9 cellular contexts compared by ENCODE assay signal in the genomic region with DNA sequence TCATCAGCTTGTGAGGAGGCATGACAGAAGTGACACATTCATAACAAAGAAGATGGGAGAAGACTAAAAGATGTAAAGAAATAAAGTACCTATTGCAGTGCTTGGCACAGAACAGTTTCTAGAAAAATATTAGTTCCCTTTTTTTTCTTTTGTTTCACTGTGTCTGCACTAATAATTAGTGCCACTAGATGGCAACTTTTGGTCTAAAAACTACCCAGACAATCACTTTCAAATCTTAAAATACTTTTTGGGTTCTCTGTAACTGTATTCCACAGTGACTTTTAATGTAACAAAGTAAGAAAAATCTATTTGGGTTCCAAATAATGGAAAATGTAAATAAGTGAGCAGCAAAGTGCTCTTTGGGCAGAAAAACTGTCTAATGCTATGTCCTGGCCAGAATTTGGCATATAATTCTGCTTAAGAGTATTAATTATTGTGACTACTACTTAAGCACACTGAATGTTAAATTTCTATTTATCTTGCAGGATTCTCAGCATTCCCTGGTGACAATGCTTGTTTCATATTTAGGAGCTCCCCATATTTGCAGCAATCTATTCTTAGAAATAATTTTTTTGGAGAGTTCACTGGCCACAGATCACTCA.
DNase-seq lines count a peak whose midpoint lies in the region; ATAC-seq, FAIRE-seq and TF ChIP-seq lines count a peak whose summit lies in the region.
"Had no signal": no experiment of that assay in that cellular context is flagged by ENCODE, and none has a peak within 500 bp of the region (broad histone marks: within the 10 kb centered on the region; RNA-seq: fewer than 3 reads in every experiment).

No MANE protein-coding gene starts in this region.

- H3K4me3 Mint-ChIP-seq in activated CD8-positive, alpha-beta T cell treated with anti-CD3 and anti-CD28 coated beads, Interleukin-2, amount 10 ng/mL, durations not matched to agents 7 days and 5 days, result no peak overlapping the region

- H3K9me3 ChIP-seq in transverse colon, result no peaks in the 10 kb centered on the region
- H3K9me3 ChIP-seq: SJSA1 had no signal

- TF ChIP-seq CTCF in D721Med (IDR thresholded peaks at IDR 0.05; ENCODE audit: insufficient read depth, missing control alignments), result peak; percentile 64
- peak; percentile 77 for TF ChIP-seq CTCF in LNCAP (IDR thresholded peaks at IDR 0.05)
- peak; percentile 63 to 77 (median 70) for TF ChIP-seq CTCF in transverse colon (IDR thresholded peaks at IDR 0.05)

- POLR2A ChIA-PET in activated CD8-positive, alpha-beta T cell treated with anti-CD3 and anti-CD28 coated beads, Interleukin-2, amount 10 ng/mL, durations not matched to agents 7 days and 5 days (lab: Charles Lee), result interaction anchor here (0.6 kb wide), 1 partner anchor 91 kb away, joined by 3 read pairs; no protein-coding TSS in a partner anchor

- peaks cover 0 to 17% (median 2%) of the 10 kb centered on the region in 4 donors for H3K4me1 ChIP-seq in transverse colon
- H3K4me1 ChIP-seq: SJSA1 had no signal

- H3K27me3 ChIP-seq in transverse colon, result no peaks in the 10 kb centered on the region
- H3K27me3 ChIP-seq: SJSA1 had no signal

- peaks cover 2% of the 10 kb centered on the region for H3K4me1 Mint-ChIP-seq in activated CD8-positive, alpha-beta T cell treated with anti-CD3 and anti-CD28 coated beads, Interleukin-2, amount 10 ng/mL, durations not matched to agents 7 days and 5 days (ENCODE audit: low read depth)

- in situ Hi-C loops in transverse colon (cut with MboI; ENCODE audit: low pct_ligation_motif_present in 1 of 4, low pct_unique_long_range_greater_than_20kb in 1 of 4, low sequenced_read_pairs in 3 of 4), result no loop called here

- TF ChIP-seq POLR2A in transverse colon (IDR thresholded peaks at IDR 0.05), result no peak

- H3K27me3 Mint-ChIP-seq in activated CD8-positive, alpha-beta T cell treated with anti-CD3 and anti-CD28 coated beads, Interleukin-2, amount 10 ng/mL, durations not matched to agents 7 days and 5 days (ENCODE audit: low read depth), result peaks cover 10% of the 10 kb centered on the region

- CTCF ChIA-PET in activated CD8-positive, alpha-beta T cell treated with anti-CD3 and anti-CD28 coated beads, Interleukin-2, amount 10 ng/mL, durations not matched to agents 7 days and 5 days (lab: Charles Lee), result interaction anchor here (0.6 to 2.1 kb wide), 14 partner anchors 9 to 1368 kb away, joined by 3 to 10 read pairs (median 3); a partner anchor contains a TSS

- DNase-seq in D721Med (ENCODE audit: insufficient read length, low spot score), result no peak
- no peak for DNase-seq in activated CD8-positive, alpha-beta T cell treated with anti-CD3 and anti-CD28 coated beads, Interleukin-2, amount 10 ng/mL, durations not matched to agents 7 days and 5 days
- DNase-seq in transverse colon, result no peak
- no peak for DNase-seq in NCI-H1436 treated with DMSO at 0.1 percent for 48 hours (lab: John Stamatoyannopoulos, UW)

- H3K36me3 Mint-ChIP-seq in activated CD8-positive, alpha-beta T cell treated with anti-CD3 and anti-CD28 coated beads, Interleukin-2, amount 10 ng/mL, durations not matched to agents 7 days and 5 days (ENCODE audit: low read depth), result no peaks in the 10 kb centered on the region

- H3K9me3 Mint-ChIP-seq in activated CD8-positive, alpha-beta T cell treated with anti-CD3 and anti-CD28 coated beads, Interleukin-2, amount 10 ng/mL, durations not matched to agents 7 days and 5 days (ENCODE audit: insufficient read depth), result no peaks in the 10 kb centered on the region

- H3K27ac ChIP-seq in transverse colon, result peak overlapping the region in 1 of 4 donors; percentile 16
- H3K27ac ChIP-seq: SJSA1 had no signal

- ATAC-seq in GM19328 (IDR thresholded peaks at IDR 0.05; ENCODE audit: unreplicated experiment) (peak; percentile 87), HG03571 (IDR thresholded peaks at IDR 0.05; ENCODE audit: unreplicated experiment) (no peak)
- ATAC-seq in activated CD8-positive, alpha-beta T cell treated with anti-CD3 and anti-CD28 coated beads, Interleukin-2, amount 10 ng/mL, durations not matched to agents 7 days and 5 days, result peak; percentile 53

- no peak for FAIRE-seq in D721Med (lab: Jason Lieb, UNC)
- peak; percentile 96 for FAIRE-seq in islet of Langerhans (lab: Jason Lieb, UNC)

- TF ChIP-seq EP300 in transverse colon (IDR thresholded peaks at IDR 0.05; ENCODE audit: low read depth), result no peak

- H3K27ac Mint-ChIP-seq in activated CD8-positive, alpha-beta T cell treated with anti-CD3 and anti-CD28 coated beads, Interleukin-2, amount 10 ng/mL, durations not matched to agents 7 days and 5 days, result no peak overlapping the region

- H3K4me3 ChIP-seq in transverse colon, result no peak overlapping the region
- H3K4me3 ChIP-seq: SJSA1 had no signal

- no peaks in the 10 kb centered on the region for H3K36me3 ChIP-seq in transverse colon
- H3K36me3 ChIP-seq: SJSA1 had no signal

- intact Hi-C loops in transverse colon (cut with DNase I; ENCODE audit: low total_unique reads), result no loop called here
